Comparison of ENCODE assay signal across 10 cellular contexts in the genomic region with DNA sequence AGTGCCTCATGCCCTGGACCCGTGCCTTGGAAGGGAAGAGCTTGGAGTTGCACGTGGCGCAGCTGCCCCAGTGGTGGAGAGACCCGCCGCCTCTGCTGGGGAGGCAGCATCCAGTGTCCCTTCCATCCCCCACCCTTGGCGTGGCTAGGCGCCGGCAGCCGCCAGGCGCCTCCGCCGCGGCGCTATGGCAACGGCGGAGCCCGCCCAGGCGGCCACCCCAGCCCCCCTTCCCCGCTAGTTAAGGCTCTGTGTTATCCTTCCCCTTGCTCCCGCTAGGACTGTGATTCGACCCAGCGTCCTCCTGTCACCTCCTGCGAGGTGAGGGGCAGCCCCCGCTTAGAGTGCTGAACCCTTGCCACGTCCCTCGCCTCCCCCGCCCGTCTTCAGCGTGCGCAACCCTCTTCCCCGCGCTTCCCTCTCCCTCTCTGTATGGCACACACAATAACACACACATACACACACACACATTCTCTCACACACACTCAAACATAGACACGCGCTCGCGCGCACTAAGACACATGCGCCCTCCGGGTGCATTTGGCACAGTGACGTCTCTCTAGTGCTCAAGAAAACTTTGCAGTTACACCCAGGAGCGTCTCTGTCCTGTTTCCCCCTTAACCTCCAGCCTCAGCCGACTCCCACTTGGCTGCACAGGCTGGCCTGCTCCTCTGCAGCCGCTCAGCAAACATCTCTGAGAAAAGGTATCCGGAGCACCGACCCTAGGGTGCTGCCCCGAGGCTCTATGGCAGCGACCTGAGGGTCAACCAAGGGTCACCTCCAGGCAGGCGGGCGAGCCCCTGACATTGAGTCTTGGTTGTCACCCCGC. TPM values are rescaled to one million over a fixed set of nuclear protein-coding genes. Genes with fewer than 3 reads are reported as not detected.
A peak's percentile ranks its signal among the peaks of the same experiment; 100 is the strongest.
DNase-seq lines count a peak whose midpoint lies in the region; ATAC-seq and TF ChIP-seq lines count a peak whose summit lies in the region.
"Had no signal": no experiment of that assay in that cellular context is flagged by ENCODE, and none has a peak within 500 bp of the region (broad histone marks: within the 10 kb centered on the region; RNA-seq: fewer than 3 reads in every experiment).

No MANE protein-coding gene starts in this region.

- peaks cover 33 to 34% of the 10 kb centered on the region in 2 experiments for H3K4me1 Mint-ChIP-seq in H9
- peaks cover 32% of the 10 kb centered on the region for H3K4me1 Mint-ChIP-seq in glutamatergic neuron (ENCODE audit: low read depth, unreplicated experiment)

- no peak for ATAC-seq in HG02970 (IDR thresholded peaks at IDR 0.05; ENCODE audit: low FRiP score, unreplicated experiment)

- no peaks in the 10 kb centered on the region; a peak in 1 of 7 replicates for H3K36me3 Mint-ChIP-seq in H9 (ENCODE audit: insufficient read depth in 1 of 3, low read depth in 3 of 3)
- peaks cover 8% of the 10 kb centered on the region for H3K36me3 Mint-ChIP-seq in glutamatergic neuron (ENCODE audit: unreplicated experiment)

- H3K4ac ChIP-seq in H9 (ENCODE audit: low read depth, low read length) (no peak overlapping the region), trophoblast cell (ENCODE audit: low read depth, low read length) (no peak overlapping the region)

- peak; percentile 83 for DNase-seq in H9
- DNase-seq in NCI-H69 (lab: John Stamatoyannopoulos, UW) = peak; percentile 98
- peak; percentile 78 for DNase-seq in glutamatergic neuron
- DNase-seq in trophoblast cell = no peak
- DNase-seq in H4 (ENCODE audit: low spot score) = no peak
- no peak for DNase-seq in HuH-7 (ENCODE audit: low spot score)
- no peak for DNase-seq in kidney glomerular epithelial cell (lab: John Stamatoyannopoulos, UW)

- H3K23ac ChIP-seq in H9 (ENCODE audit: insufficient read length, low read depth, low read length) (no peak overlapping the region), trophoblast cell (ENCODE audit: low read length) (no peak overlapping the region)

- H2BK12ac ChIP-seq in H9 (ENCODE audit: insufficient read length, low read depth, low read length) (no peak overlapping the region), trophoblast cell (ENCODE audit: low read length) (no peak overlapping the region)

- H4K8ac ChIP-seq in H9 (replicated peaks; ENCODE audit: insufficient read length, low read depth, low read length) = no peak overlapping the region
- no peak overlapping the region for H4K8ac ChIP-seq in trophoblast cell (ENCODE audit: low read depth, low read length)

- H3K23me2 ChIP-seq in H9 (ENCODE audit: insufficient read length, low read depth, low read length, poor library complexity, severe bottlenecking) = peaks cover 32% of the 10 kb centered on the region

- H3K27me3 Mint-ChIP-seq in H9 (ENCODE audit: low read depth) (peaks cover 67% of the 10 kb centered on the region), glutamatergic neuron (ENCODE audit: unreplicated experiment) (peaks cover 8% of the 10 kb centered on the region)

- H3K4me2 ChIP-seq in H9 (ENCODE audit: insufficient read depth, insufficient read length, low read length) (peak overlapping the region; percentile 98), trophoblast cell (ENCODE audit: low read length) (peak overlapping the region; percentile 79)

- H2BK15ac ChIP-seq in H9 (ENCODE audit: low read depth, low read length) = no peak overlapping the region

- H2BK5ac ChIP-seq in H9 (ENCODE audit: insufficient read length, low read length) = no peak overlapping the region
- no peak overlapping the region for H2BK5ac ChIP-seq in trophoblast cell (ENCODE audit: low read depth, low read length, poor library complexity)

- H2AK5ac ChIP-seq in H9 (ENCODE audit: insufficient read length, low read length) (no peak overlapping the region), trophoblast cell (ENCODE audit: low read length) (no peak overlapping the region)

- peaks cover 10% of the 10 kb centered on the region for H3K4me1 ChIP-seq in H9 (ENCODE audit: insufficient read depth, low read length)
- peaks cover 9 to 12% of the 10 kb centered on the region in 2 experiments for H3K4me1 ChIP-seq in trophoblast cell (ENCODE audit: control insufficient read depth in 1 of 2, insufficient read depth in 2 of 2, low read length in 2 of 2)

- peak overlapping the region; percentile 67 to 85 for H3K4me3 Mint-ChIP-seq in H9
- H3K4me3 Mint-ChIP-seq in glutamatergic neuron (ENCODE audit: unreplicated experiment) = peak overlapping the region; percentile 92

- H3K4me3 ChIP-seq in trophoblast cell (ENCODE audit: low read depth, low read length) = peak overlapping the region; percentile 25

- no peaks in the 10 kb centered on the region; a peak in 1 of 5 replicates for H3K9me3 Mint-ChIP-seq in H9
- peaks cover 15% of the 10 kb centered on the region for H3K9me3 Mint-ChIP-seq in glutamatergic neuron (ENCODE audit: unreplicated experiment)

- no peaks in the 10 kb centered on the region for H3K79me1 ChIP-seq in H9 (ENCODE audit: insufficient read depth, low read depth, low read length, poor library complexity, severe bottlenecking)
- no peaks in the 10 kb centered on the region for H3K79me1 ChIP-seq in trophoblast cell (ENCODE audit: low read length)

- H4K12ac ChIP-seq in trophoblast cell (ENCODE audit: low read depth, low read length) = no peak overlapping the region

- no peak overlapping the region for H2BK120ac ChIP-seq in H9 (ENCODE audit: low read depth, low read length, poor library complexity, severe bottlenecking)
- no peak overlapping the region for H2BK120ac ChIP-seq in trophoblast cell (ENCODE audit: insufficient read depth, low read length, poor library complexity)

- no peaks in the 10 kb centered on the region for H3K36me3 ChIP-seq in trophoblast cell (ENCODE audit: control insufficient read depth in 1 of 2, insufficient read depth in 2 of 2, low read length in 2 of 2)
- H3K36me3 ChIP-seq: neutrophil had no signal

- H3K18ac ChIP-seq in H9 (ENCODE audit: insufficient read length, low read depth, low read length) (no peak overlapping the region), trophoblast cell (ENCODE audit: low read length) (no peak overlapping the region)

- H3K27ac ChIP-seq in H9 (ENCODE audit: insufficient read length, low read depth, low read length) (no peak overlapping the region), trophoblast cell (ENCODE audit: low read depth, low read length) (no peak overlapping the region)
- H3K27ac ChIP-seq: neutrophil, RWPE1 had no signal

- H4K91ac ChIP-seq in H9 (ENCODE audit: insufficient read length, low read depth, low read length) (no peak overlapping the region), trophoblast cell (ENCODE audit: low read depth, low read length) (no peak overlapping the region)

- TF ChIP-seq CTCF in H9 (conservative IDR thresholded peaks at IDR 0.05) = no peak
- no peak for TF ChIP-seq CTCF in glutamatergic neuron (IDR thresholded peaks at IDR 0.05; ENCODE audit: partially characterized antibody, unreplicated experiment)

- no peak overlapping the region for H3T11ph ChIP-seq in H9 (ENCODE audit: low read length)

- no peak overlapping the region for H2AFZ ChIP-seq in H9 (ENCODE audit: low read length)
- no peak overlapping the region for H2AFZ ChIP-seq in trophoblast cell (ENCODE audit: insufficient read depth, low read length, poor library complexity)

- H3K27me3 ChIP-seq in H9 (ENCODE audit: insufficient read depth, low read length) = no peaks in the 10 kb centered on the region; the same call in 1 of the 2 replicates
- peaks cover 43% of the 10 kb centered on the region for H3K27me3 ChIP-seq in trophoblast cell (ENCODE audit: insufficient read depth, low read length)

- no peak overlapping the region for H4K5ac ChIP-seq in H9 (ENCODE audit: insufficient read length, low read depth, low read length)

- H3K14ac ChIP-seq in H9 (ENCODE audit: insufficient read depth, low read length) (no peak overlapping the region; the same call in 1 of the 2 replicates), trophoblast cell (ENCODE audit: low read length) (no peak overlapping the region)

- H3K79me2 ChIP-seq in H9 (ENCODE audit: insufficient read depth, low read length) = no peaks in the 10 kb centered on the region
- no peaks in the 10 kb centered on the region for H3K79me2 ChIP-seq in trophoblast cell (ENCODE audit: control insufficient read depth, insufficient read depth, low read length, poor library complexity)

- no peak overlapping the region for H3K9ac ChIP-seq in H9 (ENCODE audit: extremely low read depth, insufficient read length, low read length)
- no peak overlapping the region for H3K9ac ChIP-seq in trophoblast cell (ENCODE audit: low read length)

- H3K9me3 ChIP-seq in H9 (ENCODE audit: control insufficient read depth, low read depth, low read length) (no peaks in the 10 kb centered on the region), trophoblast cell (ENCODE audit: insufficient read depth, low read depth, low read length) (peaks cover 5% of the 10 kb centered on the region)
- H3K9me3 ChIP-seq: neutrophil had no signal

- no peaks in the 10 kb centered on the region for H4K20me1 ChIP-seq in H9 (ENCODE audit: control insufficient read depth, insufficient read depth, insufficient read length)

- WGBS in H9 (ENCODE audit: extremely low coverage, insufficient read length, low lambda C conversion rate) = no CpG with 5 or more reads among the region's 50 CpGs
- WGBS in trophoblast cell (ENCODE audit: extremely low coverage, insufficient coverage, insufficient read length) = no CpG with 5 or more reads among the region's 50 CpGs

- no peak overlapping the region for H2BK20ac ChIP-seq in H9 (ENCODE audit: low read depth, low read length, poor library complexity, severe bottlenecking)

- H3K56ac ChIP-seq in H9 (ENCODE audit: insufficient read length, low read depth, low read length) = no peak overlapping the region

- H3K27ac Mint-ChIP-seq in H9 = no peak overlapping the region; a peak in 1 of 7 replicates
- no peak overlapping the region for H3K27ac Mint-ChIP-seq in glutamatergic neuron (ENCODE audit: unreplicated experiment)

RNA-seq across cellular contexts. Expression of a gene that starts 8.5 kb away (rescaled TPM):
- total RNA-seq in H9 (2021) (0.70 and 0.90 TPM in 2 replicates), glutamatergic neuron (ENCODE audit: unreplicated experiment) (95.5 TPM)
- 0.05 and 0.10 TPM in 2 replicates for polyA plus RNA-seq in trophoblast cell (2013)
- 1.4 and 2.9 TPM in 2 replicates for total RNA-seq in H4 (2014; rRNA removed; shearing (Covaris generic))

Comparison
In these comparisons a context has a peak if more than half of its experiments do, and no peak if none do; other contexts are left out.
1. DNase-seq: peak in H9 (single experiment), NCI-H69 (single experiment) and glutamatergic neuron (single experiment); none in trophoblast cell (0 of 2), H4 (single experiment), HuH-7 (single experiment) and kidney glomerular epithelial cell (single experiment).
2. RNA of a gene that starts 8.5 kb away (total RNA-seq): 95.5 TPM in glutamatergic neuron (single experiment); 1.4 to 2.9 TPM in H4 and 0.70 to 0.90 TPM in H9; every median in the first group is over 10 times any median in the second.